ENCODE assay signal across 35 cellular contexts in the genomic region with DNA sequence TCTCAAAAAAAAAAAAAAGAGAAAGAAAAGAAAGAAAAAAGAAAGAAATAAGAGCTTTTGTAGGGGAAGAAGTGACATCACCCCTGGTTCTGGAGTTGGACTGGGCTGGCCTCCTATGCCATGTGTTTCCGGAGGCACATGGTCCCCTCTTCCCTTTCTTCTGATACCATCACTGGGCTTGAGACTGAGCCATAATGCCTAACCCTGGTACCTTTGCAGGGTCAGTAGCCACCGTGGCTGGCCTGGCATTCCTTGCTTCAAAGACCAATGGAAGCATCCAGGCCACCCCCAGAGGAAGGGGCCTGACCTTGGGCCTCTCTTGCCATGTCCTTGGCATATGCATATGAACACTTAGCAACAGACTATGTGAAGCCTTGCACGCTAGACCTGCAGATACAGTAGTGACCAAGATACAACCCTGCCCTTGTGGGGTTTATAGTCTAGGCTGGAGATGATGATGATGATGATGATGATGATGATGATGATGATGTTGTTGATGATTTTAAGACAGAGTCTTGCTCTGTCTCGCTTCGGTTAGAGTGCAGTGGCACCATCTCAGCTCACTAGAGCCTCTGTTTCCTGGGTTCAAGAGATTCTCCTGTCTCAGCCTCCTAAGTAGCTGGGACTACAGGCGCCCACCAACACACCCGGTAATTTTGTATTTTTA.
"Had no signal": no experiment of that assay in that cellular context is flagged by ENCODE, and none has a peak within 500 bp of the region (broad histone marks: within the 10 kb centered on the region; RNA-seq: fewer than 3 reads in every experiment).

No MANE protein-coding gene starts in this region.

- DNase-seq: activated B cell treated with CpG ODN at 0.5 μM for 24 hours; activated CD4-positive, alpha-beta T cell treated with anti-CD3 and anti-CD28 coated beads for 48 hours; activated CD4-positive, alpha-beta T cell treated with anti-CD3 and anti-CD28 coated beads, Interleukin-2, amount 50 U/mL, for 1 hour; activated CD4-positive, alpha-beta T cell treated with anti-CD3 and anti-CD28 coated beads, Interleukin-2, amount 50 U/mL, for 48 hours; activated CD8-positive, alpha-beta memory T cell treated with anti-CD3 and anti-CD28 coated beads for 24 hours; activated CD8-positive, alpha-beta T cell treated with anti-CD3 and anti-CD28 coated beads for 36 hours; activated gamma-delta T cell; activated naive CD4-positive, alpha-beta T cell; activated naive CD4-positive, alpha-beta T cell treated with anti-CD3 and anti-CD28 coated beads, Interleukin-2, amount 10 ng/mL, durations not matched to agents 7 days and 5 days; activated naive CD8-positive, alpha-beta T cell treated with anti-CD3 and anti-CD28 coated beads, Interleukin-2, amount 50 U/mL, for 24 hours; activated T-cell treated with anti-CD3 and anti-CD28 coated beads, Interleukin-2, amount 50 U/mL, for 4 hours; adrenal gland; amygdala; aorta; body of pancreas; caudate nucleus; cerebellar nuclear complex; cortex of kidney; effector CD8-positive, alpha-beta T cell; esophagus squamous epithelium; foreskin melanocyte; head of caudate nucleus; hippocampal formation; T-helper 1 cell; T-helper 17 cell; T1000; WERI-Rb-1 had no signal

- H3K36me3 ChIP-seq: adrenal gland, WERI-Rb-1 had no signal

- H3K27ac Mint-ChIP-seq: activated B cell treated with CpG ODN at 0.5 μM for 24 hours; activated CD8-positive, alpha-beta T cell treated with anti-CD3 and anti-CD28 coated beads for 36 hours; activated naive CD4-positive, alpha-beta T cell treated with anti-CD3 and anti-CD28 coated beads, Interleukin-2, amount 10 ng/mL, durations not matched to agents 7 days and 5 days; activated naive CD4-positive, alpha-beta T cell treated with anti-CD3 and anti-CD28 coated beads, Interleukin-2, amount 50 U/mL, for 72 hours; activated naive CD8-positive, alpha-beta T cell treated with anti-CD3 and anti-CD28 coated beads, Interleukin-2, amount 50 U/mL, for 24 hours; activated T-helper 17 cell treated with anti-CD3 and anti-CD28 coated beads, Interleukin-2, amount 50 U/mL, for 72 hours; T-helper 17 cell; T-helper 2 cell treated with Interferon-gamma antibody and Interleukin-4, amounts not matched to agents 5 μg/mL and 100 μg/mL, for 36 hours had no signal

- FAIRE-seq: endometrium, endothelial cell of umbilical vein had no signal

- H3K4me3 ChIP-seq: adrenal gland, body of pancreas, esophagus squamous epithelium, gastroesophageal sphincter had no signal

- H3K9me3 Mint-ChIP-seq: activated B cell treated with CpG ODN at 0.5 μM for 24 hours; activated CD8-positive, alpha-beta T cell treated with anti-CD3 and anti-CD28 coated beads for 36 hours; activated naive CD4-positive, alpha-beta T cell treated with anti-CD3 and anti-CD28 coated beads, Interleukin-2, amount 10 ng/mL, durations not matched to agents 7 days and 5 days; activated naive CD4-positive, alpha-beta T cell treated with anti-CD3 and anti-CD28 coated beads, Interleukin-2, amount 50 U/mL, for 72 hours; activated naive CD8-positive, alpha-beta T cell treated with anti-CD3 and anti-CD28 coated beads, Interleukin-2, amount 50 U/mL, for 24 hours; activated T-cell treated with anti-CD3 and anti-CD28 coated beads, Interleukin-2, amount 50 U/mL, for 4 hours; activated T-helper 17 cell treated with anti-CD3 and anti-CD28 coated beads, Interleukin-2, amount 50 U/mL, for 72 hours; T-helper 2 cell treated with Interferon-gamma antibody and Interleukin-4, amounts not matched to agents 5 μg/mL and 100 μg/mL, for 36 hours had no signal

- ATAC-seq: activated CD4-positive, CD25-positive, alpha-beta regulatory T cell treated with anti-CD3 and anti-CD28 coated beads, Interleukin-2, amount 50 U/mL, for 24 hours; activated CD8-positive, alpha-beta T cell treated with anti-CD3 and anti-CD28 coated beads for 36 hours; activated naive CD4-positive, alpha-beta T cell treated with anti-CD3 and anti-CD28 coated beads, Interleukin-2, amount 50 U/mL, for 72 hours; activated naive CD8-positive, alpha-beta T cell treated with anti-CD3 and anti-CD28 coated beads, Interleukin-2, amount 50 U/mL, for 24 hours; activated T-cell treated with anti-CD3 and anti-CD28 coated beads, Interleukin-2, amount 50 U/mL, for 4 hours; activated T-helper 17 cell treated with anti-CD3 and anti-CD28 coated beads, Interleukin-2, amount 50 U/mL, for 72 hours; body of pancreas; gastroesophageal sphincter; T-helper 17 cell had no signal

- H3K27me3 ChIP-seq: adrenal gland, body of pancreas, esophagus squamous epithelium, gastroesophageal sphincter had no signal

- H3K27me3 Mint-ChIP-seq: activated B cell treated with CpG ODN at 0.5 μM for 24 hours; activated CD8-positive, alpha-beta T cell treated with anti-CD3 and anti-CD28 coated beads for 36 hours; activated naive CD4-positive, alpha-beta T cell treated with anti-CD3 and anti-CD28 coated beads, Interleukin-2, amount 10 ng/mL, durations not matched to agents 7 days and 5 days; activated naive CD8-positive, alpha-beta T cell treated with anti-CD3 and anti-CD28 coated beads, Interleukin-2, amount 50 U/mL, for 24 hours; activated T-helper 17 cell treated with anti-CD3 and anti-CD28 coated beads, Interleukin-2, amount 50 U/mL, for 72 hours; T-helper 17 cell had no signal

- H3K4me1 ChIP-seq: body of pancreas, esophagus squamous epithelium had no signal

- H3K27ac ChIP-seq: adrenal gland, body of pancreas, epithelial cell of prostate, esophagus squamous epithelium, gastroesophageal sphincter, WERI-Rb-1 had no signal

- H3K36me3 Mint-ChIP-seq: activated naive CD4-positive, alpha-beta T cell treated with anti-CD3 and anti-CD28 coated beads, Interleukin-2, amount 10 ng/mL, durations not matched to agents 7 days and 5 days; activated naive CD4-positive, alpha-beta T cell treated with anti-CD3 and anti-CD28 coated beads, Interleukin-2, amount 50 U/mL, for 72 hours had no signal

- H3K9me3 ChIP-seq: adrenal gland, body of pancreas, esophagus squamous epithelium, gastroesophageal sphincter had no signal

- H3K4me3 Mint-ChIP-seq: activated B cell treated with CpG ODN at 0.5 μM for 24 hours; activated CD8-positive, alpha-beta T cell treated with anti-CD3 and anti-CD28 coated beads for 36 hours; activated naive CD4-positive, alpha-beta T cell treated with anti-CD3 and anti-CD28 coated beads, Interleukin-2, amount 10 ng/mL, durations not matched to agents 7 days and 5 days; activated naive CD8-positive, alpha-beta T cell treated with anti-CD3 and anti-CD28 coated beads, Interleukin-2, amount 50 U/mL, for 24 hours; activated T-cell treated with anti-CD3 and anti-CD28 coated beads, Interleukin-2, amount 50 U/mL, for 4 hours; activated T-helper 17 cell treated with anti-CD3 and anti-CD28 coated beads, Interleukin-2, amount 50 U/mL, for 72 hours; T-helper 17 cell; T-helper 2 cell treated with Interferon-gamma antibody and Interleukin-4, amounts not matched to agents 5 μg/mL and 100 μg/mL, for 36 hours had no signal

- H3K4me1 Mint-ChIP-seq: activated naive CD4-positive, alpha-beta T cell treated with anti-CD3 and anti-CD28 coated beads, Interleukin-2, amount 10 ng/mL, durations not matched to agents 7 days and 5 days; activated T-helper 17 cell treated with anti-CD3 and anti-CD28 coated beads, Interleukin-2, amount 50 U/mL, for 72 hours had no signal
